ENCODE assay signal across 21 cellular contexts in the genomic region with DNA sequence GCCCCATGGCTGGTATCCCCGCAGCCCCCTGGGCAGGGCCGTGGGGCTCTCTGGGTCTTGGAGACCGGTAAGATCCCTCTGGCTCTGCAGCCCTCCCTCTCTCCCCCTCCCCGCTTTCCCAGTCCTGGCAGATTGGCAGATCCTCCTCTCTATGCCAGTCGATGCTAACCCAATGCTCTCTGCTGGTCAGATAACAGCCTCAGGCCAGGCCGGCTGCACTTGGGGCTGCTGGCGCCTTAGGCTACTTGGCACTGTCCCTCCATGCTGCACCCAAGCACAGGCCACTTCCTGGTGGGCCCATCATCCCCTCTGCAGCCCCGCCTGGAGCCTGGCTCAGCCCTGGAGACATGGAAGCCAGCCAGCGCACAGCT.
"Had no signal": no experiment of that assay in that cellular context is flagged by ENCODE, and none has a peak within 500 bp of the region (broad histone marks: within the 10 kb centered on the region; RNA-seq: fewer than 3 reads in every experiment).

No MANE protein-coding gene starts in this region.

- DNase-seq: effector memory CD8-positive, alpha-beta T cell; gastrocnemius medialis; immature natural killer cell; kidney; left cardiac atrium; left ventricle myocardium superior; mesendoderm; naive B cell; nephron progenitor cell; ovary; sigmoid colon; small intestine; stimulated activated CD4-positive, alpha-beta T cell treated with anti-CD3 and anti-CD28 coated beads, Interleukin-12 subunit alpha, Interleukin-12 subunit beta, amount 100 ng/mL, for 4 hours; stimulated activated naive CD4-positive, alpha-beta T cell; stomach; thyroid gland had no signal

- H3K4me3 Mint-ChIP-seq: effector memory CD8-positive, alpha-beta T cell; immature natural killer cell; naive B cell; nephron progenitor cell; type B pancreatic cell had no signal

- H3K4me1 ChIP-seq: thyroid gland had no signal

- H3K9me3 Mint-ChIP-seq: effector memory CD8-positive, alpha-beta T cell; immature natural killer cell; nephron progenitor cell; type B pancreatic cell had no signal

- H3K27ac Mint-ChIP-seq: immature natural killer cell, nephron progenitor cell, type B pancreatic cell had no signal

- H3K36me3 ChIP-seq: esophagus muscularis mucosa, gastrocnemius medialis, ovary, right atrium auricular region, sigmoid colon, stomach, thyroid gland had no signal

- H3K4me1 Mint-ChIP-seq: immature natural killer cell, naive B cell had no signal

- H3K4me3 ChIP-seq: esophagus muscularis mucosa, gastrocnemius medialis, lung, ovary, right atrium auricular region, sigmoid colon, stomach, thyroid gland had no signal

- H3K27me3 ChIP-seq: gastrocnemius medialis, ovary, right atrium auricular region, thyroid gland had no signal

- H3K27me3 Mint-ChIP-seq: naive B cell, type B pancreatic cell had no signal

- H3K36me3 Mint-ChIP-seq: immature natural killer cell, naive B cell, type B pancreatic cell had no signal

- ATAC-seq: effector memory CD8-positive, alpha-beta T cell; gastrocnemius medialis; left cardiac atrium; left ventricle myocardium superior had no signal

- H3K27ac ChIP-seq: epithelial cell of prostate, esophagus muscularis mucosa, gastrocnemius medialis, ovary, right atrium auricular region, sigmoid colon, stomach, thyroid gland had no signal

- H3K9me3 ChIP-seq: esophagus muscularis mucosa, gastrocnemius medialis, ovary, right atrium auricular region, sigmoid colon, stomach, thyroid gland had no signal
